In genomic region chr19:46369817-46370216, GRCh38 we compare ENCODE assay signal across 32 cellular contexts. TPM values are rescaled to one million over a fixed set of nuclear protein-coding genes. Genes with fewer than 3 reads are reported as not detected.
DNase-seq lines count a peak whose midpoint lies in the region; ATAC-seq, FAIRE-seq and TF ChIP-seq lines count a peak whose summit lies in the region.
"Had no signal": no experiment of that assay in that cellular context is flagged by ENCODE, and none has a peak within 500 bp of the region (broad histone marks: within the 10 kb centered on the region; RNA-seq: fewer than 3 reads in every experiment).

No MANE protein-coding gene starts in this region.

- peak; percentile 88 for ATAC-seq in activated T-helper 17 cell treated with anti-CD3 and anti-CD28 coated beads, Interleukin-2, amount 50 U/mL, for 72 hours (replicated peaks)
- ATAC-seq in pancreas = no peak
- ATAC-seq in psoas muscle = no peak
- no peak for ATAC-seq in right lobe of liver
- ATAC-seq: A549; activated CD8-positive, alpha-beta memory T cell treated with anti-CD3 and anti-CD28 coated beads, Interleukin-2, amount 10 ng/mL, durations not matched to agents 7 days and 5 days; CD8-positive, alpha-beta T cell; esophagus mucosa; natural killer cell treated with Interleukin-12 subunit alpha and Interleukin-12 subunit beta and Interleukin-15 and Interleukin-18, amount 100 ng/mL, for 72 hours had no signal

- no peaks in the 10 kb centered on the region for H3K9me3 ChIP-seq in HEK293 (ENCODE audit: control insufficient read depth, insufficient read depth, low read depth, low read length)
- no peaks in the 10 kb centered on the region for H3K9me3 ChIP-seq in pancreas
- no peaks in the 10 kb centered on the region for H3K9me3 ChIP-seq in psoas muscle
- no peaks in the 10 kb centered on the region for H3K9me3 ChIP-seq in right lobe of liver
- H3K9me3 ChIP-seq: A549, breast epithelium, Peyer's patch, right atrium auricular region, upper lobe of left lung had no signal

- H3K4me1 ChIP-seq in HEK293 (ENCODE audit: control insufficient read depth, insufficient read depth, low read length) (peaks cover 11% of the 10 kb centered on the region), pancreas (peaks cover 12 to 24% (median 14%) of the 10 kb centered on the region in 3 donors), psoas muscle (peaks cover 21% of the 10 kb centered on the region), right lobe of liver (peaks cover 0 to 21% (median 10%) of the 10 kb centered on the region in 4 donors)

- peaks cover 20% of the 10 kb centered on the region for H3K36me3 Mint-ChIP-seq in activated CD4-positive, alpha-beta T cell treated with anti-CD3 and anti-CD28 coated beads, Interleukin-2, amount 10 ng/mL, durations not matched to agents 7 days and 5 days (ENCODE audit: low read depth)
- H3K36me3 Mint-ChIP-seq in activated T-helper 17 cell treated with anti-CD3 and anti-CD28 coated beads, Interleukin-2, amount 50 U/mL, for 72 hours (ENCODE audit: low read depth) = peaks cover 43% of the 10 kb centered on the region
- peaks cover 8% of the 10 kb centered on the region; the same call in 1 of the 2 replicates for H3K36me3 Mint-ChIP-seq in HFFc6 (ENCODE audit: low read depth)
- H3K36me3 Mint-ChIP-seq: natural killer cell treated with Interleukin-12 subunit alpha and Interleukin-12 subunit beta and Interleukin-15 and Interleukin-18, amount 100 ng/mL, for 72 hours had no signal

- peaks cover 36% of the 10 kb centered on the region for H3K4me1 Mint-ChIP-seq in activated CD4-positive, alpha-beta T cell treated with anti-CD3 and anti-CD28 coated beads, Interleukin-2, amount 10 ng/mL, durations not matched to agents 7 days and 5 days
- H3K4me1 Mint-ChIP-seq in activated T-helper 17 cell treated with anti-CD3 and anti-CD28 coated beads, Interleukin-2, amount 50 U/mL, for 72 hours = peaks cover 5% of the 10 kb centered on the region
- H3K4me1 Mint-ChIP-seq in HFFc6 (ENCODE audit: low read depth) = peaks cover 43% of the 10 kb centered on the region

- intact Hi-C loops in pancreas (cut with DNase I) (no loop called here), psoas muscle (cut with DNase I) (no loop called here), right lobe of liver (cut with DNase I) (no loop called here)

- H3K36me3 ChIP-seq in HEK293 (ENCODE audit: control insufficient read depth in 2 of 2, insufficient read depth in 1 of 2, low read length in 2 of 2) (peaks cover 14 to 63% of the 10 kb centered on the region in 2 experiments), pancreas (peaks cover 0 to 6% (median 0%) of the 10 kb centered on the region in 3 donors), psoas muscle (ENCODE audit: insufficient read depth in 1 of 2, low read depth in 1 of 2) (peaks cover 0 to 30% of the 10 kb centered on the region in 2 donors), right lobe of liver (peaks cover 0 to 5% (median 2%) of the 10 kb centered on the region in 4 donors)
- H3K36me3 ChIP-seq: breast epithelium, right atrium auricular region had no signal

- TF ChIP-seq POLR2A in right lobe of liver (IDR thresholded peaks at IDR 0.05) = no peak

- no peaks in the 10 kb centered on the region for H3K27me3 Mint-ChIP-seq in activated CD4-positive, alpha-beta T cell treated with anti-CD3 and anti-CD28 coated beads, Interleukin-2, amount 10 ng/mL, durations not matched to agents 7 days and 5 days
- H3K27me3 Mint-ChIP-seq in activated T-helper 17 cell treated with anti-CD3 and anti-CD28 coated beads, Interleukin-2, amount 50 U/mL, for 72 hours = no peaks in the 10 kb centered on the region
- no peaks in the 10 kb centered on the region for H3K27me3 Mint-ChIP-seq in HFFc6 (ENCODE audit: insufficient read depth)
- H3K27me3 Mint-ChIP-seq: activated CD8-positive, alpha-beta memory T cell treated with anti-CD3 and anti-CD28 coated beads, Interleukin-2, amount 10 ng/mL, durations not matched to agents 7 days and 5 days; natural killer cell treated with Interleukin-12 subunit alpha and Interleukin-12 subunit beta and Interleukin-15 and Interleukin-18, amount 100 ng/mL, for 72 hours had no signal

- peak; percentile 5 for FAIRE-seq in pancreas (lab: Jason Lieb, UNC)
- FAIRE-seq: A549, colon, GM18507, TTC549 had no signal

- H3K27me3 ChIP-seq in pancreas (no peaks in the 10 kb centered on the region), psoas muscle (ENCODE audit: insufficient read depth in 3 of 3, low read length in 2 of 3) (no peaks in the 10 kb centered on the region), right lobe of liver (no peaks in the 10 kb centered on the region)
- H3K27me3 ChIP-seq: breast epithelium, Peyer's patch, right atrium auricular region, upper lobe of left lung had no signal

- no peak overlapping the region for H3K27ac Mint-ChIP-seq in activated CD4-positive, alpha-beta T cell treated with anti-CD3 and anti-CD28 coated beads, Interleukin-2, amount 10 ng/mL, durations not matched to agents 7 days and 5 days
- H3K27ac Mint-ChIP-seq in activated T-helper 17 cell treated with anti-CD3 and anti-CD28 coated beads, Interleukin-2, amount 50 U/mL, for 72 hours = no peak overlapping the region
- H3K27ac Mint-ChIP-seq in HFFc6 = no peak overlapping the region
- H3K27ac Mint-ChIP-seq: activated CD8-positive, alpha-beta memory T cell treated with anti-CD3 and anti-CD28 coated beads, Interleukin-2, amount 10 ng/mL, durations not matched to agents 7 days and 5 days; CD8-positive, alpha-beta T cell had no signal

- H3K9me3 Mint-ChIP-seq in activated CD4-positive, alpha-beta T cell treated with anti-CD3 and anti-CD28 coated beads, Interleukin-2, amount 10 ng/mL, durations not matched to agents 7 days and 5 days = no peaks in the 10 kb centered on the region
- no peaks in the 10 kb centered on the region for H3K9me3 Mint-ChIP-seq in activated T-helper 17 cell treated with anti-CD3 and anti-CD28 coated beads, Interleukin-2, amount 50 U/mL, for 72 hours
- no peaks in the 10 kb centered on the region for H3K9me3 Mint-ChIP-seq in HFFc6
- H3K9me3 Mint-ChIP-seq: CD8-positive, alpha-beta T cell; natural killer cell treated with Interleukin-12 subunit alpha and Interleukin-12 subunit beta and Interleukin-15 and Interleukin-18, amount 100 ng/mL, for 72 hours had no signal

- WGBS in pancreas, 2 donors = 84 to 90% methylated on average over 7 of the region's 7 CpGs
- 78 to 87% (median 84%) methylated on average over 5 to 7 of the region's 7 CpGs for WGBS in psoas muscle, 3 donors
- 79% methylated on average over 4 of the region's 7 CpGs for WGBS in right lobe of liver (ENCODE audit: insufficient coverage, low coverage, low lambda C conversion rate, missing lambda C conversion rate)

- POLR2A ChIA-PET in activated CD4-positive, alpha-beta T cell treated with anti-CD3 and anti-CD28 coated beads, Interleukin-2, amount 10 ng/mL, durations not matched to agents 7 days and 5 days (lab: Charles Lee) = no interaction called here
- POLR2A ChIA-PET in HEK293 (lab: Yijun Ruan, JAX) = interaction anchor here (0.7 kb wide), 1 partner anchor 14 kb away, joined by 5 read pairs; no protein-coding TSS in a partner anchor

- TF ChIP-seq CTCF in HEK293 (tag by site-specific recombination; IDR thresholded peaks at IDR 0.05) = no peak
- TF ChIP-seq CTCF in pancreas (IDR thresholded peaks at IDR 0.05) = no peak
- no peak for TF ChIP-seq CTCF in psoas muscle (IDR thresholded peaks at IDR 0.05)
- TF ChIP-seq CTCF in right lobe of liver (IDR thresholded peaks at IDR 0.05) = no peak
- no peak for TF ChIP-seq CTCF in HFFc6 (IDR thresholded peaks at IDR 0.05)

- DNase-seq in activated CD4-positive, alpha-beta T cell treated with anti-CD3 and anti-CD28 coated beads for 48 hours = peak; percentile 44
- no peak for DNase-seq in activated CD4-positive, alpha-beta T cell treated with anti-CD3 and anti-CD28 coated beads, Interleukin-2, amount 10 ng/mL, durations not matched to agents 7 days and 5 days
- no peak for DNase-seq in pancreas
- DNase-seq in psoas muscle = no peak
- DNase-seq in right lobe of liver = no peak
- no peak for DNase-seq in HFFc6
- DNase-seq: activated CD8-positive, alpha-beta memory T cell treated with anti-CD3 and anti-CD28 coated beads, Interleukin-2, amount 10 ng/mL, durations not matched to agents 7 days and 5 days; CD8-positive, alpha-beta T cell; DMS79; effector CD8-positive, alpha-beta T cell; foreskin melanocyte; GOT3; KG1; NCI-H1436 treated with DMSO at 0.1 percent for 48 hours; NCI-H510A treated with DMSO at 0.1 percent for 48 hours had no signal

- CTCF ChIA-PET in activated CD4-positive, alpha-beta T cell treated with anti-CD3 and anti-CD28 coated beads, Interleukin-2, amount 10 ng/mL, durations not matched to agents 7 days and 5 days (lab: Charles Lee) = interaction anchor here (1.2 to 1.8 kb wide), 3 partner anchors 15 to 26 kb away, joined by 3 to 5 read pairs (median 4); partner anchors contain the start of gene PPP5C
- CTCF ChIA-PET in HEK293 (lab: Yijun Ruan, JAX) = interaction anchor here (0.6 to 3.3 kb wide), 6 partner anchors 8 to 360 kb away, joined by 3 to 19 read pairs (median 4); partner anchors contain the start of gene PPP5C

- H3K4me3 Mint-ChIP-seq in activated CD4-positive, alpha-beta T cell treated with anti-CD3 and anti-CD28 coated beads, Interleukin-2, amount 10 ng/mL, durations not matched to agents 7 days and 5 days = no peak overlapping the region
- H3K4me3 Mint-ChIP-seq in activated T-helper 17 cell treated with anti-CD3 and anti-CD28 coated beads, Interleukin-2, amount 50 U/mL, for 72 hours = no peak overlapping the region
- H3K4me3 Mint-ChIP-seq in HFFc6 = no peak overlapping the region
- H3K4me3 Mint-ChIP-seq: activated CD8-positive, alpha-beta memory T cell treated with anti-CD3 and anti-CD28 coated beads, Interleukin-2, amount 10 ng/mL, durations not matched to agents 7 days and 5 days; CD8-positive, alpha-beta T cell; natural killer cell treated with Interleukin-12 subunit alpha and Interleukin-12 subunit beta and Interleukin-15 and Interleukin-18, amount 100 ng/mL, for 72 hours had no signal

- H3K27ac ChIP-seq in HEK293 (ENCODE audit: extremely low read depth, low read depth, low read length) (no peak overlapping the region), pancreas (no peak overlapping the region), psoas muscle (no peak overlapping the region), right lobe of liver (no peak overlapping the region)
- H3K27ac ChIP-seq: A549, breast epithelium, Peyer's patch, right atrium auricular region, upper lobe of left lung had no signal

- H3K4me3 ChIP-seq in HEK293 (ENCODE audit: low read depth, low read length) (no peak overlapping the region), pancreas (no peak overlapping the region), psoas muscle (no peak overlapping the region), right lobe of liver (no peak overlapping the region)
- H3K4me3 ChIP-seq: A549, breast epithelium, Peyer's patch, right atrium auricular region, upper lobe of left lung had no signal

RNA-seq across cellular contexts. Expression of gene PPP5C, which starts 22.9 kb away (rescaled TPM):
- total RNA-seq in activated CD4-positive, alpha-beta T cell treated with anti-CD3 and anti-CD28 coated beads, Interleukin-2, amount 10 ng/mL, durations not matched to agents 7 days and 5 days = 100 to 1,000 TPM; 101 to 102 TPM
- 100 to 1,000 TPM in 1 of 2 donors, 10 to 100 TPM in 1; 60.0 to 127 TPM for total RNA-seq in activated T-helper 17 cell treated with anti-CD3 and anti-CD28 coated beads, Interleukin-2, amount 50 U/mL, for 72 hours
- 10 to 100 TPM; 16.7 to 28.0 (median 22.6) TPM for total RNA-seq in pancreas
- 10 to 100 TPM; 41.7 to 53.9 TPM for polyA plus RNA-seq in pancreas
- total RNA-seq in psoas muscle = 10 to 100 TPM; 47.7 to 69.4 (median 53.6) TPM
- polyA plus RNA-seq in psoas muscle = 10 to 100 TPM; 39.7 to 73.6 (median 51.7) TPM
- total RNA-seq in right lobe of liver = 10 to 100 TPM; 23.9 to 47.8 (median 36.0) TPM
- 10 to 100 TPM; 62.8 to 80.6 (median 76.3) TPM for total RNA-seq in HFFc6 (2021; fragmentation: NEBNext Ultra II Directional; extraction: Animal tissue kit (Norgen Biotek cat#: 25700))

RNA-seq across cellular contexts. Expression of gene CCDC8, which starts 43.5 kb away (rescaled TPM):
- total RNA-seq in activated CD4-positive, alpha-beta T cell treated with anti-CD3 and anti-CD28 coated beads, Interleukin-2, amount 10 ng/mL, durations not matched to agents 7 days and 5 days = not detected
- not detected for total RNA-seq in activated T-helper 17 cell treated with anti-CD3 and anti-CD28 coated beads, Interleukin-2, amount 50 U/mL, for 72 hours
- total RNA-seq in pancreas (10 to 100 TPM in 5 of 6 donors, 1 to 10 TPM in 1; 9.9 to 22.0 (median 12.6) TPM), psoas muscle (1 to 10 TPM; 1.1 to 7.0 (median 2.4) TPM), right lobe of liver (under 1 TPM in 5 of 6 experiments, not detected in 1; 0.26 to 0.55 (median 0.44) TPM)
- polyA plus RNA-seq in pancreas (10 to 100 TPM in 1 of 2 donors, 1 to 10 TPM in 1; 8.2 to 11.3 TPM), psoas muscle (1 to 10 TPM in 1 of 3 donors, under 1 TPM in 2; 0.51 to 1.6 (median 0.84) TPM)
- total RNA-seq in HFFc6 (2021; fragmentation: NEBNext Ultra II Directional; extraction: Animal tissue kit (Norgen Biotek cat#: 25700)) = 10 to 100 TPM in 4 of 6 experiments, 1 to 10 TPM in 2; 6.3 to 10.6 (median 10.2) TPM
- total RNA-seq: activated CD8-positive, alpha-beta memory T cell treated with anti-CD3 and anti-CD28 coated beads, Interleukin-2, amount 10 ng/mL, durations not matched to agents 7 days and 5 days; CD8-positive, alpha-beta T cell; HT1080; mononuclear cell; natural killer cell treated with Interleukin-12 subunit alpha and Interleukin-12 subunit beta and Interleukin-15 and Interleukin-18, amount 100 ng/mL, for 72 hours; SK-MEL-5; T-helper 1 cell treated with Interleukin-12 subunit alpha and Interleukin-12 subunit beta and Interleukin-4 antibody, amounts not matched to agents 30 ng/mL and 1 ng/mL, for 36 hours had no signal

RNA-seq across cellular contexts. Expression of gene PNMA8C, which starts 58.9 kb away (rescaled TPM):
- not detected for total RNA-seq in activated CD4-positive, alpha-beta T cell treated with anti-CD3 and anti-CD28 coated beads, Interleukin-2, amount 10 ng/mL, durations not matched to agents 7 days and 5 days
- not detected for total RNA-seq in activated T-helper 17 cell treated with anti-CD3 and anti-CD28 coated beads, Interleukin-2, amount 50 U/mL, for 72 hours
- total RNA-seq in pancreas = under 1 TPM in 4 of 6 donors, not detected in 2; 0.08 to 0.28 (median 0.12) TPM
- under 1 TPM; 0.15 to 0.61 TPM for polyA plus RNA-seq in pancreas
- total RNA-seq in psoas muscle = not detected
- under 1 TPM in 1 of 3 donors, not detected in 2; 0.01 TPM for polyA plus RNA-seq in psoas muscle
- total RNA-seq in right lobe of liver = not detected
- total RNA-seq in HFFc6 (2021; fragmentation: NEBNext Ultra II Directional; extraction: Animal tissue kit (Norgen Biotek cat#: 25700)) = under 1 TPM in 3 of 6 experiments, not detected in 3; 0.05 to 0.09 (median 0.07) TPM
- total RNA-seq: activated CD8-positive, alpha-beta memory T cell treated with anti-CD3 and anti-CD28 coated beads, Interleukin-2, amount 10 ng/mL, durations not matched to agents 7 days and 5 days; esophagus mucosa; HT1080; lower leg skin; mononuclear cell; natural killer cell treated with Interleukin-12 subunit alpha and Interleukin-12 subunit beta and Interleukin-15 and Interleukin-18, amount 100 ng/mL, for 72 hours; Peyer's patch; right atrium auricular region; SK-MEL-5; T-helper 1 cell treated with Interleukin-12 subunit alpha and Interleukin-12 subunit beta and Interleukin-4 antibody, amounts not matched to agents 30 ng/mL and 1 ng/mL, for 36 hours had no signal
